Comparison of ENCODE assay signal across 8 cellular contexts in genomic region chr19:49031642-49032301, GRCh38. TPM values are rescaled to one million over a fixed set of nuclear protein-coding genes. Genes with fewer than 3 reads are reported as not detected.
A peak's percentile ranks its signal among the peaks of the same experiment; 100 is the strongest.
DNase-seq lines count a peak whose midpoint lies in the region; ATAC-seq, FAIRE-seq and TF ChIP-seq lines count a peak whose summit lies in the region.
"Not testable (repeated sequence)": the region's sequence is repeated elsewhere in the genome, so short reads cannot be mapped to it uniquely, and the experiment has no call there.
"Had no signal": no experiment of that assay in that cellular context is flagged by ENCODE, and none has a peak within 500 bp of the region (broad histone marks: within the 10 kb centered on the region; RNA-seq: fewer than 3 reads in every experiment).

TSS of gene CGB2 (plus strand) at chr19:49031890. CDS start at chr19:49032096, 206 bp downstream.

- CTCF ChIA-PET in GM10248 (lab: Yijun Ruan, JAX) = interaction anchor here (0.6 to 1.4 kb wide), 3 partner anchors 13 to 66 kb away, joined by 3 read pairs; no protein-coding TSS in a partner anchor
- CTCF ChIA-PET in RWPE1 (lab: Yijun Ruan, JAX) = interaction anchor here (0.6 kb wide), 3 partner anchors 44 to 335 kb away, joined by 3 to 7 read pairs (median 5); no protein-coding TSS in a partner anchor
- CTCF ChIA-PET in activated CD8-positive, alpha-beta T cell treated with anti-CD3 and anti-CD28 coated beads, Interleukin-2, amount 10 ng/mL, durations not matched to agents 7 days and 5 days (lab: Charles Lee) = not testable (repeated sequence)

- not testable (repeated sequence) for H3K27ac ChIP-seq in RWPE1; heart left ventricle; small intestine (ENCODE audit: low read depth in 1 of 2, low read length in 1 of 2)

- peak; percentile 71 for ATAC-seq in activated CD8-positive, alpha-beta T cell treated with anti-CD3 and anti-CD28 coated beads, Interleukin-2, amount 10 ng/mL, durations not matched to agents 7 days and 5 days
- not testable (repeated sequence) for ATAC-seq in heart left ventricle

- not testable (repeated sequence) for H3K9me3 Mint-ChIP-seq in activated CD8-positive, alpha-beta T cell treated with anti-CD3 and anti-CD28 coated beads, Interleukin-2, amount 10 ng/mL, durations not matched to agents 7 days and 5 days (ENCODE audit: insufficient read depth)

- H3K27me3 Mint-ChIP-seq in activated CD8-positive, alpha-beta T cell treated with anti-CD3 and anti-CD28 coated beads, Interleukin-2, amount 10 ng/mL, durations not matched to agents 7 days and 5 days (ENCODE audit: low read depth) = not testable (repeated sequence)

- H3K4me1 Mint-ChIP-seq in activated CD8-positive, alpha-beta T cell treated with anti-CD3 and anti-CD28 coated beads, Interleukin-2, amount 10 ng/mL, durations not matched to agents 7 days and 5 days (ENCODE audit: low read depth) = not testable (repeated sequence)

- POLR2A ChIA-PET in GM10248 (lab: Yijun Ruan, JAX); RWPE1 (lab: Yijun Ruan, JAX; ENCODE audit: low non-redundant PET); activated CD8-positive, alpha-beta T cell treated with anti-CD3 and anti-CD28 coated beads, Interleukin-2, amount 10 ng/mL, durations not matched to agents 7 days and 5 days (lab: Charles Lee): not testable (repeated sequence)

- H3K4me3 ChIP-seq in astrocyte of the spinal cord (ENCODE audit: low read depth, low read length); heart left ventricle; small intestine (ENCODE audit: low read depth in 1 of 2, low read length in 2 of 2): not testable (repeated sequence)

- H3K9me3 ChIP-seq in heart left ventricle; small intestine (ENCODE audit: control insufficient read depth, low read depth): not testable (repeated sequence)

- WGBS in heart left ventricle, 4 donors = 19 to 29% (median 21%) methylated on average over 23 to 28 of the region's 28 CpGs
- 20 to 31% (median 26%) methylated on average over 28 of the region's 28 CpGs for WGBS in small intestine, 3 donors

- H3K36me3 Mint-ChIP-seq in activated CD8-positive, alpha-beta T cell treated with anti-CD3 and anti-CD28 coated beads, Interleukin-2, amount 10 ng/mL, durations not matched to agents 7 days and 5 days (ENCODE audit: low read depth) = not testable (repeated sequence)

- H3K27ac Mint-ChIP-seq in activated CD8-positive, alpha-beta T cell treated with anti-CD3 and anti-CD28 coated beads, Interleukin-2, amount 10 ng/mL, durations not matched to agents 7 days and 5 days = not testable (repeated sequence)

- peak within 1 kb of the TSS; percentile 28 for H3K4me3 Mint-ChIP-seq in activated CD8-positive, alpha-beta T cell treated with anti-CD3 and anti-CD28 coated beads, Interleukin-2, amount 10 ng/mL, durations not matched to agents 7 days and 5 days

- TF ChIP-seq POLR2A in heart left ventricle (IDR thresholded peaks at IDR 0.05) = not testable (repeated sequence)

- not testable (repeated sequence) for FAIRE-seq in small intestine (lab: Jason Lieb, UNC)

- in situ Hi-C loops in astrocyte of the spinal cord (cut with HindIII; ENCODE audit: low sequenced_read_pairs) = not testable (repeated sequence)

- peak; percentile 41 for TF ChIP-seq CTCF in GM10248 (IDR thresholded peaks at IDR 0.05; ENCODE audit: control extremely low read depth, extremely low read depth, low read depth, missing control alignments)
- peak; percentile 60 for TF ChIP-seq CTCF in RWPE1 (conservative IDR thresholded peaks at IDR 0.05; ENCODE audit: low read depth)
- peak; percentile 31 for TF ChIP-seq CTCF in astrocyte of the spinal cord (IDR thresholded peaks at IDR 0.05; ENCODE audit: low read depth, low read length)
- peak in 7 of 12 donors; percentile 9 to 35 (median 31) for TF ChIP-seq CTCF in heart left ventricle (IDR thresholded peaks at IDR 0.05)

- H3K36me3 ChIP-seq in heart left ventricle; small intestine (ENCODE audit: control insufficient read depth in 2 of 2, insufficient read depth in 2 of 2, low read length in 2 of 2): not testable (repeated sequence)

- DNase-seq in GM10248 (ENCODE audit: extremely low spot score); RWPE1 (ENCODE audit: low spot score); astrocyte of the spinal cord (ENCODE audit: low read depth, low spot score); heart left ventricle: not testable (repeated sequence)
- DNase-seq in MV-4-11 (lab: John Stamatoyannopoulos, UW) (peak; percentile 26), small intestine (peak; percentile 17)
- DNase-seq in activated CD8-positive, alpha-beta T cell treated with anti-CD3 and anti-CD28 coated beads, Interleukin-2, amount 10 ng/mL, durations not matched to agents 7 days and 5 days = peak; percentile 67

- not testable (repeated sequence) for H3K27me3 ChIP-seq in heart left ventricle; small intestine (ENCODE audit: control insufficient read depth in 2 of 2, insufficient read depth in 2 of 2, low read length in 2 of 2)

- intact Hi-C loops in heart left ventricle (cut with DNase I) = not testable (repeated sequence)

- not testable (repeated sequence) for H3K4me1 ChIP-seq in heart left ventricle; small intestine (ENCODE audit: control insufficient read depth in 2 of 2, insufficient read depth in 1 of 2, low read depth in 1 of 2, low read length in 1 of 2)

RNA-seq across cellular contexts. Expression of gene CGB2, which starts in this region (rescaled TPM):
- not detected for total RNA-seq in activated CD8-positive, alpha-beta T cell treated with anti-CD3 and anti-CD28 coated beads, Interleukin-2, amount 10 ng/mL, durations not matched to agents 7 days and 5 days
- total RNA-seq in heart left ventricle = not detected
- polyA plus RNA-seq in heart left ventricle = not detected
- polyA plus RNA-seq in small intestine = not detected
- total RNA-seq: dermis blood vessel endothelial cell had no signal

Comparison
In these comparisons a context has a peak if more than half of its experiments do, and no peak if none do; other contexts are left out.
1. Peak in DNase-seq and ATAC-seq in activated CD8-positive, alpha-beta T cell treated with anti-CD3 and anti-CD28 coated beads, Interleukin-2, amount 10 ng/mL, durations not matched to agents 7 days and 5 days; RNA of the gene not detected or under 1 TPM.
2. Peak in DNase-seq in small intestine; RNA of the gene not detected or under 1 TPM.